ENCODE assay signal across 7 cellular contexts in genomic region chr3:171504376-171504775, GRCh38.
"Had no signal": no experiment of that assay in that cellular context is flagged by ENCODE, and none has a peak within 500 bp of the region (broad histone marks: within the 10 kb centered on the region; RNA-seq: fewer than 3 reads in every experiment).

No MANE protein-coding gene starts in this region.

- H3K4me3 ChIP-seq: GM12878 had no signal

- FAIRE-seq: G401.6, GM12878, GM12891, GM12892, GM19239 had no signal

- ATAC-seq: GM12878 had no signal

- DNase-seq: GDM1, GF-D8 had no signal
